Comparison of ENCODE assay signal across 10 cellular contexts in the genomic region with DNA sequence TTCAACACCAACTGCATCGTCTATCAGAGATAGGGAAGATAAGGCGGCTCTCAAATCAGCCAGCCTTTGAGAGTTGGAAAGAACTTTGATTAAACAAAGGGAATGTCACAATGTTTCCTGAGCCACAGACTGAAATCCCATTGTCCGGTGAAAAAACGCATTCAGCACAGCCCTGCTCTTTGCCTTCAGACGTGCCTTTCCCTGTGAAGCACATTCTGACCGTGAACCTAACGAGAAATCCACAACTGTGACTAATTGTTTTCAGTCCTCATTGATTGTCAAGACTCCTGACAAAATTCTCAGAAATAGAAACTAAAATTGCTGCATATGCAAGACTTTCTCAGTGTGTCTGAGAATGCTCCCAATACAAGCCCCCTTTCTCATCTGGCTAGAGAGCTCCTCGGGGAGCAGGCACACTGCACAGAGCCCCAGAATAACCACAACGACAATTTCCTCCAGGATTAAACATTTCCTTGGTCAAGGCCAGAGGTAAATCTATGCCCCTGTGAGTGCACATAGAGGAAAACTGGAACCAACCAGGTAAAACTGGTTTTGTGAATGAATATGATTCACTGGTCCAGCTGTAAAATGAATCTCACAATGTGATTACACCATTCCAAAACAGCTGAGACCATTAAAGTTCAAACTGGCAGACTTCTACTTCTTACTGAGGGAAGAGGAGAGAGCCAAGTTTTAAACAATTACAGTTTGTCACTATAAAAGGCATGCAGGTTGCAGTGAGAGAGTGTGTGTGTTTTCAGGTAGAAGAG.
DNase-seq lines count a peak whose midpoint lies in the region; ATAC-seq and TF ChIP-seq lines count a peak whose summit lies in the region.
"Had no signal": no experiment of that assay in that cellular context is flagged by ENCODE, and none has a peak within 500 bp of the region (broad histone marks: within the 10 kb centered on the region; RNA-seq: fewer than 3 reads in every experiment).

No MANE protein-coding gene starts in this region.

- H3K27me3 Mint-ChIP-seq in brain: no peaks in the 10 kb centered on the region

- TF ChIP-seq CTCF in brain (conservative IDR thresholded peaks at IDR 0.05): no peak

- H3K4me1 Mint-ChIP-seq in brain: peaks cover 67% of the 10 kb centered on the region

- H3K27ac Mint-ChIP-seq in brain: peak overlapping the region; percentile 45 to 92 (median 85)
- H3K27ac Mint-ChIP-seq: B cell had no signal

- no peak for ATAC-seq in GM19463 (IDR thresholded peaks at IDR 0.05; ENCODE audit: unreplicated experiment)
- ATAC-seq in HG03521 (IDR thresholded peaks at IDR 0.05; ENCODE audit: unreplicated experiment): no peak

- no peaks in the 10 kb centered on the region for H3K36me3 Mint-ChIP-seq in brain

- peak overlapping the region; percentile 12 to 72 (median 62) for H3K4me3 Mint-ChIP-seq in brain
- H3K4me3 Mint-ChIP-seq: B cell had no signal

- peak; percentile 13 for DNase-seq in activated CD4-positive, alpha-beta T cell treated with anti-CD3 and anti-CD28 coated beads for 48 hours
- DNase-seq in activated CD4-positive, alpha-beta T cell treated with anti-CD3 and anti-CD28 coated beads for 4 hours: no peak
- DNase-seq in left kidney (ENCODE audit: low read depth, low spot score): peak; percentile 75
- peak; percentile 53 for DNase-seq in stromal cell of bone marrow (ENCODE audit: low read depth)
- no peak for DNase-seq in T-helper 9 cell
- DNase-seq: amniotic stem cell had no signal

- H3K9me3 Mint-ChIP-seq in brain: no peaks in the 10 kb centered on the region

Comparison
In these comparisons a context has a peak if more than half of its experiments do, and no peak if none do; other contexts are left out.
1. DNase-seq: peak in activated CD4-positive, alpha-beta T cell treated with anti-CD3 and anti-CD28 coated beads for 48 hours (single experiment), left kidney (single experiment) and stromal cell of bone marrow (single experiment); none in activated CD4-positive, alpha-beta T cell treated with anti-CD3 and anti-CD28 coated beads for 4 hours (0 of 2) and T-helper 9 cell (single experiment).